ENCODE assay signal across 15 cellular contexts in genomic region chr13:20801704-20802103, GRCh38. TPM values are rescaled to one million over a fixed set of nuclear protein-coding genes. Genes with fewer than 3 reads are reported as not detected.
DNase-seq lines count a peak whose midpoint lies in the region; ATAC-seq, FAIRE-seq and TF ChIP-seq lines count a peak whose summit lies in the region.
"Had no signal": no experiment of that assay in that cellular context is flagged by ENCODE, and none has a peak within 500 bp of the region (broad histone marks: within the 10 kb centered on the region; RNA-seq: fewer than 3 reads in every experiment).

No MANE protein-coding gene starts in this region.

- H3K36me3 ChIP-seq in right lobe of liver (peaks cover 0 to 8% (median 2%) of the 10 kb centered on the region in 4 donors), HepG2 (replicated peaks in 1 of 2; ENCODE audit: control insufficient read depth in 1 of 2, insufficient read depth in 2 of 2, low read length in 2 of 2) (peaks cover 1 to 37% of the 10 kb centered on the region in 2 experiments), gastroesophageal sphincter (peaks cover 0 to 30% of the 10 kb centered on the region in 2 donors)
- H3K36me3 ChIP-seq: uterus had no signal

- TF ChIP-seq CTCF in right lobe of liver (IDR thresholded peaks at IDR 0.05) (no peak), HepG2 (CRISPR knock-in tag; IDR thresholded peaks at IDR 0.05) (no peak), gastroesophageal sphincter (IDR thresholded peaks at IDR 0.05) (no peak)

- TF ChIP-seq EP300 in HepG2 (IDR thresholded peaks at IDR 0.05; ENCODE audit: low read depth in 2 of 2, low read length in 2 of 2) (no peak), HepG2 (CRISPR knock-in tag; IDR thresholded peaks at IDR 0.05; ENCODE audit: borderline replicate concordance) (no peak), gastroesophageal sphincter (IDR thresholded peaks at IDR 0.05) (no peak)

- TF ChIP-seq RAD21 in HepG2 (CRISPR knock-in tag; IDR thresholded peaks at IDR 0.05): no peak

- 25% methylated on average over 2 of the region's 2 CpGs for WGBS in right lobe of liver (ENCODE audit: insufficient coverage, low coverage, low lambda C conversion rate, missing lambda C conversion rate)
- 100% methylated on average over 2 of the region's 2 CpGs for WGBS in HepG2 (ENCODE audit: low lambda C conversion rate)
- WGBS in gastroesophageal sphincter (ENCODE audit: low coverage in 1 of 2), 2 donors: 46 to 65% methylated on average over 2 of the region's 2 CpGs

- DNase-seq in right lobe of liver (no peak), HepG2 (ENCODE audit: low spot score) (no peak), SKM-1 (lab: John Stamatoyannopoulos, UW; ENCODE audit: unreplicated experiment) (peak; percentile 27), dermis blood vessel endothelial cell (peak; percentile 62), DMS79 treated with DMSO at 0.1 percent for 48 hours (lab: John Stamatoyannopoulos, UW) (no peak), NCI-H2081 (lab: John Stamatoyannopoulos, UW) (no peak)
- no peak for DNase-seq in stimulated activated CD4-positive, alpha-beta T cell treated with anti-CD3 and anti-CD28 coated beads, Interleukin-4, amount 100 ng/mL, for 4 hours
- DNase-seq: DMS 273 treated with DMSO at 0.1 percent for 48 hours, lower lobe of right lung, SHP77 treated with DMSO at 0.1 percent for 48 hours, spleen, uterus had no signal

- ATAC-seq in right lobe of liver (peak; percentile 33 to 69 (median 42)), HepG2 (no peak), gastroesophageal sphincter (no peak)
- ATAC-seq: lower lobe of right lung; natural killer cell treated with Interleukin-12 subunit alpha and Interleukin-12 subunit beta and Interleukin-15 and Interleukin-18, amount 100 ng/mL, for 72 hours had no signal

- no peak for TF ChIP-seq POLR2A in right lobe of liver (IDR thresholded peaks at IDR 0.05)
- no peak for TF ChIP-seq POLR2A in HepG2 (IDR thresholded peaks at IDR 0.05; ENCODE audit: insufficient read depth in 1 of 2, low read depth in 2 of 2, low read length in 2 of 2)
- TF ChIP-seq POLR2A in gastroesophageal sphincter (IDR thresholded peaks at IDR 0.05): no peak

- H3K9ac ChIP-seq in HepG2 (ENCODE audit: insufficient read depth, low read depth, low read length): no peak overlapping the region

- no peak overlapping the region for H3K27ac ChIP-seq in right lobe of liver
- no peak overlapping the region for H3K27ac ChIP-seq in HepG2 (ENCODE audit: extremely low read length, insufficient read depth, low read length)
- H3K27ac ChIP-seq in gastroesophageal sphincter: no peak overlapping the region
- H3K27ac ChIP-seq: lower lobe of right lung, uterus had no signal

- H3K4me1 ChIP-seq in right lobe of liver (no peaks in the 10 kb centered on the region), HepG2 (ENCODE audit: insufficient read depth, low read length) (no peaks in the 10 kb centered on the region), gastroesophageal sphincter (peaks cover 0 to 10% (median 3%) of the 10 kb centered on the region in 3 donors)
- H3K4me1 ChIP-seq: uterus had no signal

- CTCF ChIA-PET in HepG2 (lab: Yijun Ruan, JAX; ENCODE audit: low intra/inter-chr PET ratio, low total read pairs): no interaction called here

- H3K4me3 ChIP-seq in right lobe of liver (no peak overlapping the region), HepG2 (replicated peaks in 1 of 3; ENCODE audit: insufficient read depth in 1 of 3, low read depth in 2 of 3, low read length in 3 of 3) (no peak overlapping the region), gastroesophageal sphincter (no peak overlapping the region)
- H3K4me3 ChIP-seq: lower lobe of right lung, spleen, uterus had no signal

- H2AFZ ChIP-seq in HepG2 (ENCODE audit: low read length): no peak overlapping the region

- H4K20me1 ChIP-seq in HepG2 (ENCODE audit: insufficient read depth, low read length): no peaks in the 10 kb centered on the region

- FAIRE-seq in HepG2 (lab: Jason Lieb, UNC): no peak
- FAIRE-seq: TTC549 had no signal

- BruUV-seq in HepG2 (replicated peaks; lab: Mats Ljungman, UMichigan): no TSS peak

- H3K9me3 ChIP-seq in right lobe of liver: no peaks in the 10 kb centered on the region
- H3K9me3 ChIP-seq in HepG2 (ENCODE audit: low read length): no peaks in the 10 kb centered on the region
- H3K9me3 ChIP-seq in gastroesophageal sphincter: no peaks in the 10 kb centered on the region
- H3K9me3 ChIP-seq: lower lobe of right lung, spleen, uterus had no signal

- intact Hi-C loops in right lobe of liver (cut with DNase I): no loop called here
- intact Hi-C loops in HepG2 (cut with micrococcal nuclease; ENCODE audit: unreplicated experiment): no loop called here

- H3K79me2 ChIP-seq in HepG2 (ENCODE audit: insufficient read depth, low read length): no peaks in the 10 kb centered on the region

- POLR2A ChIA-PET in HepG2 (lab: Yijun Ruan, JAX): no interaction called here

- in situ Hi-C loops in HepG2 (cut with HindIII; ENCODE audit: extremely low pct_ligation_motif_present, low pct_unique_long_range_greater_than_20kb): no loop called here

- no peak overlapping the region for H3K4me2 ChIP-seq in HepG2 (ENCODE audit: low read depth, low read length)

- H3K27me3 ChIP-seq in right lobe of liver: no peaks in the 10 kb centered on the region
- no peaks in the 10 kb centered on the region for H3K27me3 ChIP-seq in HepG2 (ENCODE audit: control insufficient read depth in 1 of 2, insufficient read depth in 2 of 2, low read length in 2 of 2)
- H3K27me3 ChIP-seq in gastroesophageal sphincter: no peaks in the 10 kb centered on the region
- H3K27me3 ChIP-seq: spleen, uterus had no signal

RNA-seq across cellular contexts. Expression of gene EEF1AKMT1, which starts 27.9 kb away (rescaled TPM):
- total RNA-seq in right lobe of liver: 10 to 100 TPM in 1 of 6 experiments, 1 to 10 TPM in 5; 5.5 to 10.3 (median 6.3) TPM
- total RNA-seq in HepG2 (2016; rRNA removed; fragmentation: Illumina TruSeq; extraction: Trizol): 16.1 and 23.5 TPM in 2 replicates
- 10.4 and 11.3 TPM in 2 replicates for total RNA-seq in HepG2 (2016; cell fraction: cytosol; rRNA removed; fragmentation: Illumina TruSeq; extraction: Trizol; ENCODE audit: low read depth)
- total RNA-seq in HepG2 (2016; cell fraction: insoluble cytoplasmic fraction; rRNA removed; fragmentation: Illumina TruSeq; extraction: Trizol): 17.2 and 23.4 TPM in 2 replicates
- 11.2 and 13.3 TPM in 2 replicates for total RNA-seq in HepG2 (2016; cell fraction: membrane; rRNA removed; fragmentation: Illumina TruSeq; extraction: Trizol)
- total RNA-seq in HepG2 (2016; cell fraction: nucleus; rRNA removed; fragmentation: Illumina TruSeq; extraction: Trizol): 5.8 and 7.0 TPM in 2 replicates
- 4.9 and 6.0 TPM in 2 replicates for polyA plus RNA-seq in HepG2 (2011; rRNA removed)
- 3.7 and 5.7 TPM in 2 replicates for polyA plus RNA-seq in HepG2 (2011; cell fraction: cytosol; rRNA removed)
- polyA plus RNA-seq in HepG2 (2011; cell fraction: nucleus; rRNA removed): 2.5 and 3.8 TPM in 2 replicates
- 8.9 and 9.5 TPM in 2 replicates for polyA plus RNA-seq in HepG2 (2012)
- 9.6 and 10.7 TPM in 2 replicates for polyA plus RNA-seq in HepG2 (2016; cell fraction: cytosol; fragmentation: Illumina TruSeq; extraction: Trizol; ENCODE audit: low read depth)
- polyA plus RNA-seq in HepG2 (2016; cell fraction: insoluble cytoplasmic fraction; fragmentation: Illumina TruSeq; extraction: Trizol; ENCODE audit: low read depth): 28.0 and 28.9 TPM in 2 replicates
- 10.6 and 13.7 TPM in 2 replicates for polyA plus RNA-seq in HepG2 (2016; cell fraction: membrane; fragmentation: Illumina TruSeq; extraction: Trizol; ENCODE audit: low read depth)
- 10.0 and 13.0 TPM in 2 replicates for polyA plus RNA-seq in HepG2 (2016; cell fraction: nucleus; fragmentation: Illumina TruSeq; extraction: Trizol; ENCODE audit: insufficient read depth, low read depth)
- 1.2 and 2.8 TPM in 2 replicates for polyA minus RNA-seq in HepG2 (2011; rRNA and poly(A)+ RNA removed; ENCODE audit: low replicate concordance)
- polyA minus RNA-seq in HepG2 (2011; cell fraction: cytosol; rRNA and poly(A)+ RNA removed): 1.6 and 4.0 TPM in 2 replicates
- 5.5 and 6.7 TPM in 2 replicates for polyA minus RNA-seq in HepG2 (2011; cell fraction: nucleus; rRNA and poly(A)+ RNA removed)
- 7.7 and 10.0 TPM in 2 replicates for total RNA-seq in dermis blood vessel endothelial cell
- 10 to 100 TPM; 13.5 to 39.2 (median 20.3) TPM for total RNA-seq in gastroesophageal sphincter

Comparison
In these comparisons a context has a peak if more than half of its experiments do, and no peak if none do; other contexts are left out.
1. ATAC-seq: peak in right lobe of liver (4 of 4); none in HepG2 (single experiment) and gastroesophageal sphincter (single experiment).
2. DNase-seq: peak in SKM-1 (single experiment) and dermis blood vessel endothelial cell (single experiment); none in right lobe of liver (0 of 3), HepG2 (single experiment), stimulated activated CD4-positive, alpha-beta T cell treated with anti-CD3 and anti-CD28 coated beads, Interleukin-4, amount 100 ng/mL, for 4 hours (0 of 2), DMS79 treated with DMSO at 0.1 percent for 48 hours (single experiment) and NCI-H2081 (0 of 2).